In genomic region chr11:75733346-75734107, GRCh38 we compare ENCODE assay signal across 10 cellular contexts. TPM values are rescaled to one million over a fixed set of nuclear protein-coding genes. Genes with fewer than 3 reads are reported as not detected.
A peak's percentile ranks its signal among the peaks of the same experiment; 100 is the strongest.
DNase-seq lines count a peak whose midpoint lies in the region; FAIRE-seq and TF ChIP-seq lines count a peak whose summit lies in the region.
"Had no signal": no experiment of that assay in that cellular context is flagged by ENCODE, and none has a peak within 500 bp of the region (broad histone marks: within the 10 kb centered on the region; RNA-seq: fewer than 3 reads in every experiment).

No MANE protein-coding gene starts in this region.

- no peak overlapping the region for H3K9ac ChIP-seq in endodermal cell (ENCODE audit: extremely low read depth, low read length, poor library complexity, severe bottlenecking)

- FAIRE-seq in H54 (lab: Jason Lieb, UNC), result no peak

- no peak overlapping the region for H3K4me2 ChIP-seq in osteoblast (ENCODE audit: insufficient read depth, low read length)

- no peak for TF ChIP-seq CTCF in endodermal cell (conservative IDR thresholded peaks at IDR 0.05)
- TF ChIP-seq CTCF in osteoblast (IDR thresholded peaks at IDR 0.05; ENCODE audit: extremely low read depth, low read depth, low read length), result no peak

- H3K9me3 ChIP-seq in endodermal cell (ENCODE audit: control insufficient read depth, low read length) (no peaks in the 10 kb centered on the region), osteoblast (ENCODE audit: low read depth, low read length) (no peaks in the 10 kb centered on the region)
- no peaks in the 10 kb centered on the region for H3K9me3 ChIP-seq in CD4-positive, alpha-beta memory T cell (ENCODE audit: control insufficient read depth in 1 of 2, low read length in 2 of 2)

- H3K27me3 Mint-ChIP-seq in endodermal cell (ENCODE audit: insufficient read depth), result peaks cover 18% of the 10 kb centered on the region
- H3K27me3 Mint-ChIP-seq in CD4-positive, alpha-beta memory T cell, result peaks cover 5% of the 10 kb centered on the region in 2 donors

- no peaks in the 10 kb centered on the region for H3K36me3 Mint-ChIP-seq in endodermal cell (ENCODE audit: low read depth)
- no peaks in the 10 kb centered on the region for H3K36me3 Mint-ChIP-seq in CD4-positive, alpha-beta memory T cell
- H3K36me3 Mint-ChIP-seq: activated naive CD8-positive, alpha-beta T cell had no signal

- peaks cover 7% of the 10 kb centered on the region for H3K4me1 Mint-ChIP-seq in endodermal cell
- no peaks in the 10 kb centered on the region for H3K4me1 Mint-ChIP-seq in CD4-positive, alpha-beta memory T cell

- WGBS in endodermal cell (ENCODE audit: insufficient coverage in 1 of 2, insufficient read length in 1 of 2), 2 experiments, result 60 to 91% methylated on average over 2 to 6 of the region's 6 CpGs

- H3K27me3 ChIP-seq in endodermal cell (ENCODE audit: control insufficient read depth, insufficient read depth, low read length, poor library complexity, severe bottlenecking) (no peaks in the 10 kb centered on the region), osteoblast (ENCODE audit: insufficient read depth, low read length) (peaks cover 8% of the 10 kb centered on the region)
- H3K27me3 ChIP-seq in CD4-positive, alpha-beta memory T cell (ENCODE audit: insufficient read depth, low read length), result no peaks in the 10 kb centered on the region

- no peak overlapping the region for H3K4me3 Mint-ChIP-seq in endodermal cell
- no peak overlapping the region for H3K4me3 Mint-ChIP-seq in CD4-positive, alpha-beta memory T cell
- H3K4me3 Mint-ChIP-seq: activated naive CD8-positive, alpha-beta T cell had no signal

- intact Hi-C loops in CD4-positive, alpha-beta memory T cell (cut with micrococcal nuclease), result no loop called here

- no peak for TF ChIP-seq POLR2A in H54 (IDR thresholded peaks at IDR 0.05; ENCODE audit: low read depth, low read length)

- H3K9me3 Mint-ChIP-seq in endodermal cell, result no peaks in the 10 kb centered on the region
- no peaks in the 10 kb centered on the region for H3K9me3 Mint-ChIP-seq in CD4-positive, alpha-beta memory T cell

- H3K36me3 ChIP-seq in endodermal cell (ENCODE audit: control insufficient read depth, insufficient read depth, low read length) (no peaks in the 10 kb centered on the region), osteoblast (ENCODE audit: insufficient read depth, low read length) (no peaks in the 10 kb centered on the region)
- no peaks in the 10 kb centered on the region for H3K36me3 ChIP-seq in CD4-positive, alpha-beta memory T cell (ENCODE audit: insufficient read depth, low read length)

- H2AFZ ChIP-seq in osteoblast (ENCODE audit: low read length), result no peak overlapping the region

- H4K20me1 ChIP-seq in osteoblast (ENCODE audit: insufficient read depth, low read length), result no peaks in the 10 kb centered on the region

- H3K79me2 ChIP-seq in osteoblast (ENCODE audit: insufficient read depth, low read length), result no peaks in the 10 kb centered on the region

- H3K27ac Mint-ChIP-seq in endodermal cell, result no peak overlapping the region
- H3K27ac Mint-ChIP-seq in CD4-positive, alpha-beta memory T cell, result no peak overlapping the region
- H3K27ac Mint-ChIP-seq: activated naive CD8-positive, alpha-beta T cell had no signal

- no peak overlapping the region for H3K27ac ChIP-seq in endodermal cell (ENCODE audit: low read depth, low read length)
- no peak overlapping the region for H3K27ac ChIP-seq in osteoblast (ENCODE audit: low read depth, low read length)
- H3K27ac ChIP-seq in CD4-positive, alpha-beta memory T cell (ENCODE audit: low read depth, low read length), result no peak overlapping the region

- POLR2A ChIA-PET in CD4-positive, alpha-beta memory T cell (lab: Charles Lee; ENCODE audit: partially characterized antibody), result no interaction called here

- DNase-seq in EH (ENCODE audit: low read depth), result peak; percentile 6
- peak; percentile 27 for DNase-seq in HT1080 (ENCODE audit: low read depth)
- DNase-seq in endodermal cell, result peak; percentile 34
- DNase-seq in osteoblast (ENCODE audit: insufficient read length, low spot score, missing footprints), result peak; percentile 60
- DNase-seq in stimulated activated CD8-positive, alpha-beta memory T cell treated with anti-CD3 and anti-CD28 coated beads, Interleukin-4, amount 100 ng/mL, for 48 hours, result no peak
- DNase-seq in CD4-positive, alpha-beta memory T cell, result no peak
- DNase-seq in inferior parietal cortex (ENCODE audit: extremely low spot score), result no peak
- no peak for DNase-seq in H54 (ENCODE audit: insufficient read length, low spot score)
- DNase-seq: NCI-H187 treated with DMSO at 0.1 percent for 48 hours had no signal

- H3K4me3 ChIP-seq in endodermal cell (ENCODE audit: low read length) (no peak overlapping the region), osteoblast (ENCODE audit: insufficient read depth, low read length) (no peak overlapping the region)
- H3K4me3 ChIP-seq in CD4-positive, alpha-beta memory T cell (ENCODE audit: low read length in 2 of 2), result no peak overlapping the region

- H3K4me1 ChIP-seq in endodermal cell (ENCODE audit: control insufficient read depth, insufficient read depth, low read length) (no peaks in the 10 kb centered on the region), osteoblast (ENCODE audit: insufficient read depth, low read length) (no peaks in the 10 kb centered on the region)
- H3K4me1 ChIP-seq in CD4-positive, alpha-beta memory T cell (ENCODE audit: insufficient read depth, low read length), result no peaks in the 10 kb centered on the region

- CTCF ChIA-PET in CD4-positive, alpha-beta memory T cell (lab: Charles Lee; ENCODE audit: partially characterized antibody), result no interaction called here

RNA-seq across cellular contexts. Expression of gene MOGAT2, which starts 15.9 kb away (rescaled TPM):
- not detected in 2 replicates for total RNA-seq in HT1080 (2014; rRNA removed; shearing (Covaris generic))
- polyA plus RNA-seq in HT1080 (2015; cell fraction: cytosol; rRNA removed), result not detected in 2 replicates
- 0.08 TPM in 1 of 2 replicates, not detected in the other for polyA plus RNA-seq in HT1080 (2015; cell fraction: nucleus; rRNA removed)
- total RNA-seq in endodermal cell (not detected), osteoblast (not detected in 2 replicates)
- not detected for polyA plus RNA-seq in endodermal cell (2013, experiment 1 of 2)
- polyA plus RNA-seq in endodermal cell (2013, experiment 2 of 2), result not detected
- total RNA-seq in CD4-positive, alpha-beta memory T cell, result not detected
- not detected for polyA plus RNA-seq in CD4-positive, alpha-beta memory T cell

RNA-seq across cellular contexts. Expression of gene DGAT2, which starts 35.1 kb away (rescaled TPM):
- 4.9 and 5.9 TPM in 2 replicates for total RNA-seq in HT1080 (2014; rRNA removed; shearing (Covaris generic))
- 7.6 and 8.5 TPM in 2 replicates for polyA plus RNA-seq in HT1080 (2015; cell fraction: cytosol; rRNA removed)
- 2.4 and 4.6 TPM in 2 replicates for polyA plus RNA-seq in HT1080 (2015; cell fraction: nucleus; rRNA removed)
- 10 to 100 TPM in 1 of 2 donors, 1 to 10 TPM in 1; 6.0 to 14.2 TPM for total RNA-seq in endodermal cell
- polyA plus RNA-seq in endodermal cell (2013, experiment 1 of 2), result 2.0 TPM
- 1.8 TPM for polyA plus RNA-seq in endodermal cell (2013, experiment 2 of 2)
- total RNA-seq in osteoblast, result 2.9 and 3.6 TPM in 2 replicates
- total RNA-seq in CD4-positive, alpha-beta memory T cell, result under 1 TPM; 0.17 to 0.35 TPM
- under 1 TPM; 0.08 to 0.38 TPM for polyA plus RNA-seq in CD4-positive, alpha-beta memory T cell

Comparison
In these comparisons a context has a peak if more than half of its experiments do, and no peak if none do; other contexts are left out.
1. DNase-seq: peak in EH (single experiment), HT1080 (single experiment), endodermal cell (single experiment) and osteoblast (single experiment); none in stimulated activated CD8-positive, alpha-beta memory T cell treated with anti-CD3 and anti-CD28 coated beads, Interleukin-4, amount 100 ng/mL, for 48 hours (single experiment), CD4-positive, alpha-beta memory T cell (0 of 5), inferior parietal cortex (single experiment) and H54 (single experiment).